9 cellular contexts compared by ENCODE assay signal in genomic region chr20:50691585-50692552, GRCh38. TPM values are rescaled to one million over a fixed set of nuclear protein-coding genes. Genes with fewer than 3 reads are reported as not detected.
A peak's percentile ranks its signal among the peaks of the same experiment; 100 is the strongest.
DNase-seq lines count a peak whose midpoint lies in the region; ATAC-seq and TF ChIP-seq lines count a peak whose summit lies in the region.
"Had no signal": no experiment of that assay in that cellular context is flagged by ENCODE, and none has a peak within 500 bp of the region (broad histone marks: within the 10 kb centered on the region; RNA-seq: fewer than 3 reads in every experiment).

No MANE protein-coding gene starts in this region.

- peaks cover 50% of the 10 kb centered on the region for H3K4me1 Mint-ChIP-seq in nephron progenitor cell

- intact Hi-C loops in PC-9 (cut with micrococcal nuclease; ENCODE audit: unreplicated experiment), result no loop called here

- no peaks in the 10 kb centered on the region for H4K20me1 ChIP-seq in PC-9 (ENCODE audit: insufficient read depth)

- BruUV-seq in PC-9 (replicated peaks; lab: Mats Ljungman, UMichigan), result no TSS peak

- no peaks in the 10 kb centered on the region for H3K9me3 Mint-ChIP-seq in nephron progenitor cell

- peaks cover 31% of the 10 kb centered on the region for H3F3A ChIP-seq in PC-9 (ENCODE audit: insufficient read depth, low read depth)

- H3K9me3 ChIP-seq in SJCRH30 (replicated peaks) (no peaks in the 10 kb centered on the region), PC-9 (ENCODE audit: insufficient read depth, low read depth) (no peaks in the 10 kb centered on the region)

- no peaks in the 10 kb centered on the region for H3K79me2 ChIP-seq in PC-9 (ENCODE audit: low read depth)

- H3K27me3 Mint-ChIP-seq in nephron progenitor cell (ENCODE audit: low read depth, poor library complexity), result peaks cover 38% of the 10 kb centered on the region

- peaks cover 46% of the 10 kb centered on the region for H3K27me3 ChIP-seq in SJCRH30
- no peaks in the 10 kb centered on the region for H3K27me3 ChIP-seq in PC-9 (ENCODE audit: insufficient read depth, low read depth)

- TF ChIP-seq CTCF in AG09309 (IDR thresholded peaks at IDR 0.05; ENCODE audit: control insufficient read depth, insufficient read depth, low read depth, low read length, missing control alignments) (no peak), nephron progenitor cell (IDR thresholded peaks at IDR 0.05) (no peak), PC-9 (conservative IDR thresholded peaks at IDR 0.05) (no peak)

- peak overlapping the region; percentile 73 for H3K4me3 Mint-ChIP-seq in nephron progenitor cell

- H3K4me1 ChIP-seq in SJCRH30 (peaks cover 14% of the 10 kb centered on the region), PC-9 (replicated peaks; ENCODE audit: insufficient read depth) (peaks cover 28% of the 10 kb centered on the region)

- no peaks in the 10 kb centered on the region for H3K36me3 Mint-ChIP-seq in nephron progenitor cell (ENCODE audit: low read depth)

- H3K36me3 ChIP-seq in SJCRH30 (no peaks in the 10 kb centered on the region), PC-9 (ENCODE audit: low read depth) (no peaks in the 10 kb centered on the region)

- ATAC-seq in HG03135 (IDR thresholded peaks at IDR 0.05; ENCODE audit: unreplicated experiment), result no peak
- ATAC-seq in GM21737 (IDR thresholded peaks at IDR 0.05; ENCODE audit: unreplicated experiment), result no peak

- no peak overlapping the region for H2AFZ ChIP-seq in PC-9

- POLR2A ChIA-PET in PC-9 (lab: Charles Lee; ENCODE audit: unreplicated experiment), result no interaction called here

- no peak overlapping the region for H3K4me2 ChIP-seq in PC-9

- no peaks in the 10 kb centered on the region for H3K9me2 ChIP-seq in PC-9 (ENCODE audit: insufficient read depth)

- CTCF ChIA-PET in PC-9 (lab: Charles Lee), result no interaction called here

- no peak overlapping the region for H3K27ac Mint-ChIP-seq in nephron progenitor cell

- H3K4me3 ChIP-seq in AG09309 (ENCODE audit: control insufficient read depth, low read depth, low read length), result peak overlapping the region; percentile 40
- H3K4me3 ChIP-seq in SJCRH30, result peak overlapping the region; percentile 14
- H3K4me3 ChIP-seq in PC-9, result no peak overlapping the region

- DNase-seq in AG09309 (ENCODE audit: low read depth) (no peak), SJCRH30 (no peak), fibroblast of the conjunctiva (ENCODE audit: low read depth) (peak; percentile 55), nephron progenitor cell (peak; percentile 33), PC-9 (no peak), NCI-H82 treated with DMSO at 0.1 percent for 48 hours (lab: John Stamatoyannopoulos, UW; ENCODE audit: unreplicated experiment) (no peak)
- DNase-seq: SHP77 treated with DMSO at 0.1 percent for 48 hours had no signal

- H3K27ac ChIP-seq in SJCRH30, result no peak overlapping the region
- no peak overlapping the region for H3K27ac ChIP-seq in PC-9

RNA-seq across cellular contexts. Expression of gene RIPOR3, which starts 0.5 kb away (rescaled TPM):
- 1.7 and 2.6 TPM in 2 replicates for total RNA-seq in SJCRH30 (2014; rRNA removed; shearing (Covaris generic))
- total RNA-seq in PC-9 (2021), result 4.1 and 6.3 TPM in 2 replicates

RNA-seq across cellular contexts. Expression of gene PARD6B, which starts 39.5 kb away (rescaled TPM):
- 2.3 and 2.8 TPM in 2 replicates for total RNA-seq in SJCRH30 (2014; rRNA removed; shearing (Covaris generic))
- total RNA-seq in PC-9 (2021), result 52.2 and 80.3 TPM in 2 replicates

Comparison
In these comparisons a context has a peak if more than half of its experiments do, and no peak if none do; other contexts are left out.
1. DNase-seq: peak in fibroblast of the conjunctiva (single experiment) and nephron progenitor cell (single experiment); none in AG09309 (single experiment), SJCRH30 (0 of 2), PC-9 (0 of 2) and NCI-H82 treated with DMSO at 0.1 percent for 48 hours (single experiment).
2. RNA of gene PARD6B, which starts 39.5 kb away (total RNA-seq): 52.2 to 80.3 TPM in PC-9; 2.3 to 2.8 TPM in SJCRH30; every median in the first group is over 10 times any median in the second.